In genomic region chr5:80159133-80159815, GRCh38 we compare ENCODE assay signal across 24 cellular contexts.
A peak's percentile ranks its signal among the peaks of the same experiment; 100 is the strongest.
DNase-seq lines count a peak whose midpoint lies in the region; ATAC-seq and TF ChIP-seq lines count a peak whose summit lies in the region.
"Had no signal": no experiment of that assay in that cellular context is flagged by ENCODE, and none has a peak within 500 bp of the region (broad histone marks: within the 10 kb centered on the region; RNA-seq: fewer than 3 reads in every experiment).

No MANE protein-coding gene starts in this region.

- peak overlapping the region; percentile 23; the same call in 1 of the 2 replicates for H3K27ac ChIP-seq in DND-41 (ENCODE audit: low read length)
- no peak overlapping the region for H3K27ac ChIP-seq in lower lobe of right lung
- H3K27ac ChIP-seq: brain microvascular endothelial cell, epithelial cell of prostate, heart left ventricle, suprapubic skin, VCaP had no signal

- TF ChIP-seq CTCF in DND-41 (IDR thresholded peaks at IDR 0.05; ENCODE audit: borderline replicate concordance, extremely low read depth, low read length, poor library complexity, severe bottlenecking), result no peak
- TF ChIP-seq CTCF in mesothelial cell of epicardium (IDR thresholded peaks at IDR 0.05; ENCODE audit: unreplicated experiment), result no peak
- TF ChIP-seq CTCF in lower lobe of right lung (IDR thresholded peaks at IDR 0.05), result no peak

- no peaks in the 10 kb centered on the region for H3K9me3 Mint-ChIP-seq in activated CD4-positive, alpha-beta memory T cell treated with anti-CD3 and anti-CD28 coated beads for 36 hours
- no peaks in the 10 kb centered on the region for H3K9me3 Mint-ChIP-seq in activated CD4-positive, alpha-beta memory T cell treated with anti-CD3 and anti-CD28 coated beads, Interleukin-2, amount 10 ng/mL, durations not matched to agents 7 days and 5 days
- H3K9me3 Mint-ChIP-seq in activated T-helper 17 cell treated with anti-CD3 and anti-CD28 coated beads, Interleukin-2, amount 50 U/mL, for 72 hours, result no peaks in the 10 kb centered on the region
- peaks cover 25% of the 10 kb centered on the region for H3K9me3 Mint-ChIP-seq in mesothelial cell of epicardium
- H3K9me3 Mint-ChIP-seq: activated T-helper 1 cell treated with anti-CD3 and anti-CD28 coated beads, Interleukin-12 subunit alpha, Interleukin-12 subunit beta, Interleukin-2, Interleukin-4 antibody, amounts not matched to agents 30 ng/mL and 10 ng/mL and 1 ng/mL, durations not matched to agents 14 hours and 24 hours and 36 hours had no signal

- intact Hi-C loops in activated CD4-positive, alpha-beta memory T cell treated with anti-CD3 and anti-CD28 coated beads for 36 hours (cut with micrococcal nuclease), result no loop called here
- intact Hi-C loops in lower lobe of right lung (cut with DNase I), result no loop called here

- no peaks in the 10 kb centered on the region for H4K20me1 ChIP-seq in DND-41 (ENCODE audit: insufficient read depth, low read length)

- H2AFZ ChIP-seq in DND-41 (ENCODE audit: low read depth, low read length), result no peak overlapping the region

- CTCF ChIA-PET in activated CD4-positive, alpha-beta memory T cell treated with anti-CD3 and anti-CD28 coated beads for 36 hours (lab: Charles Lee), result interaction anchor here (1.6 kb wide), 1 partner anchor 67 kb away, joined by 4 read pairs; no protein-coding TSS in a partner anchor
- CTCF ChIA-PET in activated CD4-positive, alpha-beta memory T cell treated with anti-CD3 and anti-CD28 coated beads, Interleukin-2, amount 10 ng/mL, durations not matched to agents 7 days and 5 days (lab: Charles Lee), result interaction anchor here (2.3 kb wide), 1 partner anchor 68 kb away, joined by 13 read pairs; no protein-coding TSS in a partner anchor

- H3K27me3 ChIP-seq in DND-41 (ENCODE audit: insufficient read depth, low read length, poor library complexity) (no peaks in the 10 kb centered on the region), lower lobe of right lung (ENCODE audit: low read depth) (no peaks in the 10 kb centered on the region)
- H3K27me3 ChIP-seq: brain microvascular endothelial cell, heart left ventricle, suprapubic skin had no signal

- H3K4me1 ChIP-seq in DND-41 (ENCODE audit: insufficient read depth, low read length), result no peaks in the 10 kb centered on the region
- H3K4me1 ChIP-seq in lower lobe of right lung, result no peaks in the 10 kb centered on the region
- H3K4me1 ChIP-seq: suprapubic skin had no signal

- no peak overlapping the region for H3K4me3 Mint-ChIP-seq in activated CD4-positive, alpha-beta memory T cell treated with anti-CD3 and anti-CD28 coated beads for 36 hours
- H3K4me3 Mint-ChIP-seq in activated CD4-positive, alpha-beta memory T cell treated with anti-CD3 and anti-CD28 coated beads, Interleukin-2, amount 10 ng/mL, durations not matched to agents 7 days and 5 days, result no peak overlapping the region
- H3K4me3 Mint-ChIP-seq in activated T-helper 17 cell treated with anti-CD3 and anti-CD28 coated beads, Interleukin-2, amount 50 U/mL, for 72 hours, result no peak overlapping the region
- H3K4me3 Mint-ChIP-seq in mesothelial cell of epicardium, result no peak overlapping the region
- H3K4me3 Mint-ChIP-seq: activated T-helper 1 cell treated with anti-CD3 and anti-CD28 coated beads, Interleukin-12 subunit alpha, Interleukin-12 subunit beta, Interleukin-2, Interleukin-4 antibody, amounts not matched to agents 30 ng/mL and 10 ng/mL and 1 ng/mL, durations not matched to agents 14 hours and 24 hours and 36 hours had no signal

- DNase-seq in activated CD4-positive, alpha-beta memory T cell treated with anti-CD3 and anti-CD28 coated beads for 36 hours, result no peak
- no peak for DNase-seq in activated CD4-positive, alpha-beta memory T cell treated with anti-CD3 and anti-CD28 coated beads, Interleukin-2, amount 10 ng/mL, durations not matched to agents 7 days and 5 days
- DNase-seq in DND-41, result no peak
- DNase-seq in mesothelial cell of epicardium (ENCODE audit: low spot score in 2 of 2, unreplicated experiment in 2 of 2), result no peak
- no peak for DNase-seq in lower lobe of right lung
- DNase-seq in putamen (ENCODE audit: low spot score), result no peak
- DNase-seq: activated CD4-positive, alpha-beta T cell treated with anti-CD3 and anti-CD28 coated beads, Interleukin-2, amount 50 U/mL, for 4 hours; brain microvascular endothelial cell; GF-D8; HCEC 1CT; heart left ventricle; mammary epithelial cell; NCI-H187; NCI-H774; occipital lobe; retina; RPMI8226; SK-N-SH had no signal

- H3K36me3 ChIP-seq in DND-41 (ENCODE audit: insufficient read depth, low read length), result peaks cover 75% of the 10 kb centered on the region
- peaks cover 40% of the 10 kb centered on the region for H3K36me3 ChIP-seq in lower lobe of right lung
- H3K36me3 ChIP-seq: brain microvascular endothelial cell had no signal

- no peak overlapping the region for H3K4me2 ChIP-seq in DND-41 (ENCODE audit: insufficient read depth, low read length)
- H3K4me2 ChIP-seq: SK-N-SH had no signal

- no peak overlapping the region for H3K4me3 ChIP-seq in DND-41 (ENCODE audit: low read depth in 1 of 2, low read length in 2 of 2)
- no peak overlapping the region for H3K4me3 ChIP-seq in lower lobe of right lung
- H3K4me3 ChIP-seq: heart left ventricle, suprapubic skin had no signal

- H3K4me1 Mint-ChIP-seq in activated CD4-positive, alpha-beta memory T cell treated with anti-CD3 and anti-CD28 coated beads for 36 hours (ENCODE audit: low read depth), result peaks cover 48% of the 10 kb centered on the region
- peaks cover 7% of the 10 kb centered on the region for H3K4me1 Mint-ChIP-seq in activated CD4-positive, alpha-beta memory T cell treated with anti-CD3 and anti-CD28 coated beads, Interleukin-2, amount 10 ng/mL, durations not matched to agents 7 days and 5 days
- H3K4me1 Mint-ChIP-seq in activated T-helper 17 cell treated with anti-CD3 and anti-CD28 coated beads, Interleukin-2, amount 50 U/mL, for 72 hours, result peaks cover 14% of the 10 kb centered on the region
- H3K4me1 Mint-ChIP-seq in mesothelial cell of epicardium, result peaks cover 45% of the 10 kb centered on the region

- no peaks in the 10 kb centered on the region for H3K27me3 Mint-ChIP-seq in activated CD4-positive, alpha-beta memory T cell treated with anti-CD3 and anti-CD28 coated beads for 36 hours
- H3K27me3 Mint-ChIP-seq in activated CD4-positive, alpha-beta memory T cell treated with anti-CD3 and anti-CD28 coated beads, Interleukin-2, amount 10 ng/mL, durations not matched to agents 7 days and 5 days, result no peaks in the 10 kb centered on the region
- H3K27me3 Mint-ChIP-seq in activated T-helper 17 cell treated with anti-CD3 and anti-CD28 coated beads, Interleukin-2, amount 50 U/mL, for 72 hours, result no peaks in the 10 kb centered on the region
- H3K27me3 Mint-ChIP-seq in mesothelial cell of epicardium (ENCODE audit: low read depth), result no peaks in the 10 kb centered on the region

- H3K9me3 ChIP-seq in DND-41 (ENCODE audit: insufficient read depth, low read length, severe bottlenecking), result no peaks in the 10 kb centered on the region
- no peaks in the 10 kb centered on the region for H3K9me3 ChIP-seq in lower lobe of right lung
- H3K9me3 ChIP-seq: SK-N-SH, suprapubic skin had no signal

- ATAC-seq in DND-41 (ENCODE audit: insufficient read depth, low read depth) (no peak), lower lobe of right lung (no peak), GM18909 (IDR thresholded peaks at IDR 0.05; ENCODE audit: poor library complexity, unreplicated experiment) (no peak)
- ATAC-seq in activated T-helper 17 cell treated with anti-CD3 and anti-CD28 coated beads, Interleukin-2, amount 50 U/mL, for 72 hours (replicated peaks), result no peak
- ATAC-seq: heart left ventricle had no signal

- peaks cover 55% of the 10 kb centered on the region for H3K36me3 Mint-ChIP-seq in activated CD4-positive, alpha-beta memory T cell treated with anti-CD3 and anti-CD28 coated beads for 36 hours
- H3K36me3 Mint-ChIP-seq in activated CD4-positive, alpha-beta memory T cell treated with anti-CD3 and anti-CD28 coated beads, Interleukin-2, amount 10 ng/mL, durations not matched to agents 7 days and 5 days (ENCODE audit: low read depth), result peaks cover 90% of the 10 kb centered on the region
- peaks cover 100% of the 10 kb centered on the region for H3K36me3 Mint-ChIP-seq in activated T-helper 17 cell treated with anti-CD3 and anti-CD28 coated beads, Interleukin-2, amount 50 U/mL, for 72 hours (ENCODE audit: low read depth)
- peaks cover 48% of the 10 kb centered on the region for H3K36me3 Mint-ChIP-seq in mesothelial cell of epicardium

- POLR2A ChIA-PET in activated CD4-positive, alpha-beta memory T cell treated with anti-CD3 and anti-CD28 coated beads for 36 hours (lab: Charles Lee), result interaction anchor here (1.1 kb wide), 1 partner anchor 34 kb away, joined by 3 read pairs; no protein-coding TSS in a partner anchor
- POLR2A ChIA-PET in activated CD4-positive, alpha-beta memory T cell treated with anti-CD3 and anti-CD28 coated beads, Interleukin-2, amount 10 ng/mL, durations not matched to agents 7 days and 5 days (lab: Charles Lee), result interaction anchor here (1.3 kb wide), 1 partner anchor 17 kb away, joined by 3 read pairs; no protein-coding TSS in a partner anchor

- H3K9ac ChIP-seq in DND-41 (ENCODE audit: low read depth, low read length), result no peak overlapping the region
- H3K9ac ChIP-seq: SK-N-SH had no signal

- H3K27ac Mint-ChIP-seq in activated CD4-positive, alpha-beta memory T cell treated with anti-CD3 and anti-CD28 coated beads for 36 hours, result peak overlapping the region; percentile 86
- no peak overlapping the region for H3K27ac Mint-ChIP-seq in activated CD4-positive, alpha-beta memory T cell treated with anti-CD3 and anti-CD28 coated beads, Interleukin-2, amount 10 ng/mL, durations not matched to agents 7 days and 5 days
- peak overlapping the region; percentile 71 for H3K27ac Mint-ChIP-seq in activated T-helper 17 cell treated with anti-CD3 and anti-CD28 coated beads, Interleukin-2, amount 50 U/mL, for 72 hours
- H3K27ac Mint-ChIP-seq in mesothelial cell of epicardium, result peak overlapping the region; percentile 19

- H3K79me2 ChIP-seq in DND-41 (ENCODE audit: insufficient read depth, low read length), result no peaks in the 10 kb centered on the region
